ENCODE assay signal across 15 cellular contexts in genomic region chr7:55235115-55235514, GRCh38.
A peak's percentile ranks its signal among the peaks of the same experiment; 100 is the strongest.
DNase-seq lines count a peak whose midpoint lies in the region; ATAC-seq, FAIRE-seq and TF ChIP-seq lines count a peak whose summit lies in the region.
"Had no signal": no experiment of that assay in that cellular context is flagged by ENCODE, and none has a peak within 500 bp of the region (broad histone marks: within the 10 kb centered on the region; RNA-seq: fewer than 3 reads in every experiment).

No MANE protein-coding gene starts in this region.

- ATAC-seq in HepG2 (peak; percentile 68), right lobe of liver (no peak), HG03520 (IDR thresholded peaks at IDR 0.05; ENCODE audit: unreplicated experiment) (no peak), GM19455 (IDR thresholded peaks at IDR 0.05; ENCODE audit: unreplicated experiment) (no peak)

- H3K4me3 ChIP-seq in HepG2 (replicated peaks in 1 of 3; ENCODE audit: insufficient read depth in 1 of 3, low read depth in 2 of 3, low read length in 3 of 3) (no peak overlapping the region), right lobe of liver (no peak overlapping the region)
- H3K4me3 ChIP-seq: HAP-1 had no signal

- H3K27ac ChIP-seq in HepG2 (ENCODE audit: extremely low read length, insufficient read depth, low read length): no peak overlapping the region
- no peak overlapping the region for H3K27ac ChIP-seq in right lobe of liver
- H3K27ac ChIP-seq: C4-2B had no signal

- 29% methylated on average over 9 of the region's 14 CpGs for WGBS in HepG2 (ENCODE audit: low lambda C conversion rate)
- WGBS in right lobe of liver (ENCODE audit: insufficient coverage, low coverage, low lambda C conversion rate, missing lambda C conversion rate): 77% methylated on average over 9 of the region's 14 CpGs

- intact Hi-C loops in HepG2 (cut with micrococcal nuclease; ENCODE audit: unreplicated experiment): no loop called here
- intact Hi-C loops in right lobe of liver (cut with DNase I): no loop called here

- H3K4me2 ChIP-seq in HepG2 (ENCODE audit: low read depth, low read length): no peak overlapping the region

- no peaks in the 10 kb centered on the region for H3K9me3 ChIP-seq in HepG2 (ENCODE audit: low read length)
- no peaks in the 10 kb centered on the region for H3K9me3 ChIP-seq in right lobe of liver
- H3K9me3 ChIP-seq: BE2C, HAP-1 had no signal

- H3K36me3 ChIP-seq in HepG2 (replicated peaks in 1 of 2; ENCODE audit: control insufficient read depth in 1 of 2, insufficient read depth in 2 of 2, low read length in 2 of 2): no peaks in the 10 kb centered on the region
- no peaks in the 10 kb centered on the region for H3K36me3 ChIP-seq in right lobe of liver
- H3K36me3 ChIP-seq: BE2C, HAP-1 had no signal

- no peak for TF ChIP-seq CTCF in HepG2 (CRISPR knock-in tag; IDR thresholded peaks at IDR 0.05)
- TF ChIP-seq CTCF in right lobe of liver (IDR thresholded peaks at IDR 0.05): no peak

- TF ChIP-seq EP300 in HepG2 (IDR thresholded peaks at IDR 0.05; ENCODE audit: low read depth in 2 of 2, low read length in 2 of 2) (no peak), HepG2 (CRISPR knock-in tag; IDR thresholded peaks at IDR 0.05; ENCODE audit: borderline replicate concordance) (no peak)

- CTCF ChIA-PET in HepG2 (lab: Yijun Ruan, JAX; ENCODE audit: low intra/inter-chr PET ratio, low total read pairs): no interaction called here

- TF ChIP-seq POLR2A in HepG2 (IDR thresholded peaks at IDR 0.05; ENCODE audit: insufficient read depth in 1 of 2, low read depth in 2 of 2, low read length in 2 of 2) (no peak), right lobe of liver (IDR thresholded peaks at IDR 0.05) (no peak)

- H2AFZ ChIP-seq in HepG2 (ENCODE audit: low read length): no peak overlapping the region

- POLR2A ChIA-PET in HepG2 (lab: Yijun Ruan, JAX): no interaction called here

- no peaks in the 10 kb centered on the region for H3K4me1 ChIP-seq in HepG2 (ENCODE audit: insufficient read depth, low read length)
- H3K4me1 ChIP-seq in right lobe of liver: no peaks in the 10 kb centered on the region
- H3K4me1 ChIP-seq: BE2C, HAP-1 had no signal

- no peak for TF ChIP-seq RAD21 in HepG2 (CRISPR knock-in tag; IDR thresholded peaks at IDR 0.05)

- no TSS peak for BruUV-seq in HepG2 (replicated peaks; lab: Mats Ljungman, UMichigan)

- no peaks in the 10 kb centered on the region for H4K20me1 ChIP-seq in HepG2 (ENCODE audit: insufficient read depth, low read length)

- FAIRE-seq in HepG2 (lab: Jason Lieb, UNC): no peak
- FAIRE-seq: A204.1, HTR-8/SVneo had no signal

- in situ Hi-C loops in HepG2 (cut with HindIII; ENCODE audit: extremely low pct_ligation_motif_present, low pct_unique_long_range_greater_than_20kb): no loop called here

- H3K79me2 ChIP-seq in HepG2 (ENCODE audit: insufficient read depth, low read length): no peaks in the 10 kb centered on the region

- no peak overlapping the region for H3K9ac ChIP-seq in HepG2 (ENCODE audit: insufficient read depth, low read depth, low read length)

- H3K27me3 ChIP-seq in HepG2 (ENCODE audit: control insufficient read depth in 1 of 2, insufficient read depth in 2 of 2, low read length in 2 of 2): peaks cover 3 to 53% of the 10 kb centered on the region in 2 experiments
- no peaks in the 10 kb centered on the region for H3K27me3 ChIP-seq in right lobe of liver
- H3K27me3 ChIP-seq: BE2C had no signal

- DNase-seq in HepG2 (ENCODE audit: low spot score) (no peak), right lobe of liver (no peak), RPMI7951 (ENCODE audit: low read depth) (peak; percentile 60), iPS-NIHi11 (ENCODE audit: low spot score) (peak; percentile 36), DMS79 treated with DMSO at 0.1 percent for 48 hours (lab: John Stamatoyannopoulos, UW) (no peak)
- DNase-seq: BE2C; CD4-positive, alpha-beta memory T cell; GF-D8; GOT3 had no signal

TF ChIP-seq in HepG2, 621 proteins besides CTCF, POLR2A, EP300 and RAD21:
- no peak for TF ChIP-seq RARA (CRISPR knock-in tag; IDR thresholded peaks at IDR 0.05)
- TF ChIP-seq ZNF343 (CRISPR knock-in tag; IDR thresholded peaks at IDR 0.05): no peak
- no peak for TF ChIP-seq CEBPG (CRISPR knock-in tag; IDR thresholded peaks at IDR 0.05)
- TF ChIP-seq ZNF446 (CRISPR knock-in tag; IDR thresholded peaks at IDR 0.05): no peak
- no peak for TF ChIP-seq ZNF746 (CRISPR knock-in tag; IDR thresholded peaks at IDR 0.05)
- no peak for TF ChIP-seq MTF1 (CRISPR knock-in tag; IDR thresholded peaks at IDR 0.05)
- TF ChIP-seq MAFF (IDR thresholded peaks at IDR 0.05; ENCODE audit: low read depth, low read length): no peak
- TF ChIP-seq ZNF780A (CRISPR knock-in tag; IDR thresholded peaks at IDR 0.05): no peak
- no peak for TF ChIP-seq ETS1 (CRISPR knock-in tag; IDR thresholded peaks at IDR 0.05)

Comparison
In these comparisons a context has a peak if more than half of its experiments do, and no peak if none do; other contexts are left out.
1. DNase-seq: peak in RPMI7951 (single experiment) and iPS-NIHi11 (single experiment); none in HepG2 (single experiment), right lobe of liver (0 of 3) and DMS79 treated with DMSO at 0.1 percent for 48 hours (single experiment).